ENCODE assay signal across 25 cellular contexts in genomic region chr1:6243993-6244392, GRCh38. TPM values are rescaled to one million over a fixed set of nuclear protein-coding genes. Genes with fewer than 3 reads are reported as not detected.
DNase-seq lines count a peak whose midpoint lies in the region; TF ChIP-seq lines count a peak whose summit lies in the region.
"Had no signal": no experiment of that assay in that cellular context is flagged by ENCODE, and none has a peak within 500 bp of the region (broad histone marks: within the 10 kb centered on the region; RNA-seq: fewer than 3 reads in every experiment).

Gene HES3, plus strand, starts transcription at chr1:6244179. Its CDS starts 187 bp downstream, at chr1:6244366.

- H4K91ac ChIP-seq in neuronal stem cell (ENCODE audit: low read depth, low read length, poor library complexity), result no peak within 1 kb of the TSS

- H3K4me1 ChIP-seq in ES-I3 (ENCODE audit: insufficient read depth, low read length), result peaks cover 16% of the 10 kb centered on the region
- H3K4me1 ChIP-seq in OCI-LY3 (ENCODE audit: low read length), result peaks cover 4% of the 10 kb centered on the region; the same call in 1 of the 2 replicates
- H3K4me1 ChIP-seq in neuronal stem cell (ENCODE audit: control insufficient read depth in 2 of 2, insufficient read depth in 1 of 2, low read depth in 1 of 2, low read length in 2 of 2), result peaks cover 38 to 52% of the 10 kb centered on the region in 2 donors
- H3K4me1 ChIP-seq in testis, result peaks cover 3% of the 10 kb centered on the region

- no peak within 1 kb of the TSS for H3K27ac ChIP-seq in OCI-LY3 (ENCODE audit: low read length)
- no peak within 1 kb of the TSS for H3K27ac ChIP-seq in neuronal stem cell (replicated peaks; ENCODE audit: low read length)
- no peak within 1 kb of the TSS for H3K27ac ChIP-seq in testis
- H3K27ac ChIP-seq: colonic mucosa, hepatocyte, sigmoid colon, SK-N-MC, thyroid gland had no signal

- peak within 1 kb of the TSS; percentile 92 for H3K14ac ChIP-seq in neuronal stem cell (ENCODE audit: low read length)

- H3K4me3 ChIP-seq in OCI-LY3 (ENCODE audit: low read length) (peak within 1 kb of the TSS; percentile 77; the same call in 1 of the 2 replicates), neuronal stem cell (ENCODE audit: low read length in 2 of 2) (peak within 1 kb of the TSS in 1 of 2 donors; percentile 45), testis (peak within 1 kb of the TSS in 1 of 2 donors; percentile 17)
- H3K4me3 ChIP-seq: hepatocyte, thyroid gland had no signal

- TF ChIP-seq CTCF in OCI-LY3 (IDR thresholded peaks at IDR 0.05; ENCODE audit: low read depth, low read length) (no peak), glutamatergic neuron (IDR thresholded peaks at IDR 0.05; ENCODE audit: partially characterized antibody, unreplicated experiment) (no peak), testis (IDR thresholded peaks at IDR 0.05) (no peak)

- H3K27me3 ChIP-seq in OCI-LY3 (ENCODE audit: low read depth, low read length) (no peaks in the 10 kb centered on the region), neuronal stem cell (ENCODE audit: control insufficient read depth in 3 of 3, insufficient read depth in 3 of 3, low read depth in 1 of 3, low read length in 3 of 3) (peaks cover 15 to 50% (median 20%) of the 10 kb centered on the region in 3 experiments), testis (no peaks in the 10 kb centered on the region)

- peak within 1 kb of the TSS; percentile 32 for H2BK12ac ChIP-seq in neuronal stem cell (ENCODE audit: low read length)

- peak within 1 kb of the TSS; percentile 43 for H3K27ac Mint-ChIP-seq in glutamatergic neuron (ENCODE audit: unreplicated experiment)
- H3K27ac Mint-ChIP-seq: activated CD4-positive, alpha-beta T cell treated with anti-CD3 and anti-CD28 coated beads, Interleukin-2, amount 10 ng/mL, durations not matched to agents 7 days and 5 days had no signal

- H4K8ac ChIP-seq in neuronal stem cell (ENCODE audit: low read depth, low read length), result no peak within 1 kb of the TSS

- peak within 1 kb of the TSS; percentile 51 for H2BK15ac ChIP-seq in neuronal stem cell (ENCODE audit: low read length)

- H3K79me2 ChIP-seq in OCI-LY3 (ENCODE audit: low read length), result no peaks in the 10 kb centered on the region
- H3K79me2 ChIP-seq: hepatocyte had no signal

- H3K4me2 ChIP-seq in OCI-LY3 (ENCODE audit: low read length) (peak within 1 kb of the TSS; percentile 73), neuronal stem cell (ENCODE audit: insufficient read depth, low read length, poor library complexity, severe bottlenecking) (peak within 1 kb of the TSS; percentile 14)

- intact Hi-C loops in testis (cut with DNase I; ENCODE audit: low total_unique reads), result loop anchor here (10.0 kb wide), 2 partner anchors 161 to 189 kb away; no protein-coding TSS in a partner anchor

- H4K20me1 ChIP-seq in OCI-LY3 (ENCODE audit: insufficient read depth, low read length), result no peaks in the 10 kb centered on the region

- no CpG with 5 or more reads among the region's 16 CpGs for WGBS in neuronal stem cell (ENCODE audit: extremely low coverage in 2 of 2, insufficient read length in 2 of 2, insufficient replicate concordance in 1 of 2), 2 donors
- WGBS in testis, 2 donors, result 13 to 22% methylated on average over 8 to 16 of the region's 16 CpGs

- peak within 1 kb of the TSS; percentile 85 for H3K23ac ChIP-seq in neuronal stem cell (ENCODE audit: low read depth, low read length, poor library complexity)

- no peak within 1 kb of the TSS for H2AFZ ChIP-seq in OCI-LY3 (ENCODE audit: low read depth, low read length)
- no peak within 1 kb of the TSS for H2AFZ ChIP-seq in neuronal stem cell (ENCODE audit: low read length)
- H2AFZ ChIP-seq: hepatocyte had no signal

- peaks cover 8% of the 10 kb centered on the region for H3K4me1 Mint-ChIP-seq in glutamatergic neuron (ENCODE audit: low read depth, unreplicated experiment)

- H3K4ac ChIP-seq in neuronal stem cell (ENCODE audit: low read length), result no peak within 1 kb of the TSS

- no peaks in the 10 kb centered on the region for H3K79me1 ChIP-seq in neuronal stem cell (ENCODE audit: low read depth, low read length)

- peaks cover 18% of the 10 kb centered on the region for H3K27me3 Mint-ChIP-seq in glutamatergic neuron (ENCODE audit: unreplicated experiment)

- peak within 1 kb of the TSS; percentile 92 for H2AK5ac ChIP-seq in neuronal stem cell (ENCODE audit: low read depth, low read length)

- H3K36me3 Mint-ChIP-seq in glutamatergic neuron (ENCODE audit: unreplicated experiment), result no peaks in the 10 kb centered on the region

- H3K9ac ChIP-seq in ES-I3 (ENCODE audit: low read depth, low read length) (peak within 1 kb of the TSS; percentile 34; the same call in 1 of the 2 replicates), OCI-LY3 (ENCODE audit: low read length) (no peak within 1 kb of the TSS), neuronal stem cell (ENCODE audit: low read depth, low read length, poor library complexity) (no peak within 1 kb of the TSS)

- H3K18ac ChIP-seq in neuronal stem cell (ENCODE audit: low read length), result peak within 1 kb of the TSS; percentile 32

- DNase-seq in glutamatergic neuron, result no peak
- no peak for DNase-seq in neuronal stem cell (ENCODE audit: low spot score)
- DNase-seq in testis, result no peak
- DNase-seq in activated CD4-positive, alpha-beta T cell treated with anti-CD3 and anti-CD28 coated beads, Interleukin-2, amount 50 U/mL, for 48 hours, result no peak
- no peak for DNase-seq in midbrain (lab: John Stamatoyannopoulos, UW)
- DNase-seq: activated CD4-positive, alpha-beta T cell treated with anti-CD3 and anti-CD28 coated beads, Interleukin-2, amount 10 ng/mL, durations not matched to agents 7 days and 5 days; activated CD8-positive, alpha-beta memory T cell treated with anti-CD3 and anti-CD28 coated beads, Interleukin-2, amount 50 U/mL, for 48 hours; activated effector memory CD4-positive, alpha-beta T cell treated with anti-CD3 and anti-CD28 coated beads, Interleukin-2, amount 50 U/mL, for 16 hours; colonic mucosa; Kasumi-1; left cardiac atrium; mesenchymal stem cell; naive thymus-derived CD4-positive, alpha-beta T cell; NCI-H2029 treated with DMSO at 0.1 percent for 48 hours; sigmoid colon; thyroid gland had no signal

- TF ChIP-seq POLR2A in testis (IDR thresholded peaks at IDR 0.05), result no peak

- peak within 1 kb of the TSS; percentile 59 for H3K4me3 Mint-ChIP-seq in glutamatergic neuron (ENCODE audit: unreplicated experiment)
- H3K4me3 Mint-ChIP-seq: activated CD4-positive, alpha-beta T cell treated with anti-CD3 and anti-CD28 coated beads, Interleukin-2, amount 10 ng/mL, durations not matched to agents 7 days and 5 days had no signal

- H2BK5ac ChIP-seq in neuronal stem cell (ENCODE audit: low read length), result peak within 1 kb of the TSS; percentile 88

- H3K9me3 Mint-ChIP-seq in glutamatergic neuron (ENCODE audit: unreplicated experiment), result peaks cover 14% of the 10 kb centered on the region
- H3K9me3 Mint-ChIP-seq: activated CD4-positive, alpha-beta T cell treated with anti-CD3 and anti-CD28 coated beads, Interleukin-2, amount 10 ng/mL, durations not matched to agents 7 days and 5 days; naive thymus-derived CD4-positive, alpha-beta T cell had no signal

- H3K36me3 ChIP-seq in ES-I3 (ENCODE audit: insufficient read depth, low read length), result no peaks in the 10 kb centered on the region
- H3K36me3 ChIP-seq in OCI-LY3 (replicated peaks; ENCODE audit: low read depth, low read length), result no peaks in the 10 kb centered on the region
- no peaks in the 10 kb centered on the region for H3K36me3 ChIP-seq in neuronal stem cell (replicated peaks in 1 of 2; ENCODE audit: control insufficient read depth in 2 of 2, insufficient read depth in 2 of 2, low read length in 2 of 2)
- H3K36me3 ChIP-seq in testis (ENCODE audit: low read depth, missing control alignments), result no peaks in the 10 kb centered on the region
- H3K36me3 ChIP-seq: colonic mucosa, HAP-1, sigmoid colon, thyroid gland had no signal

- H2BK120ac ChIP-seq in neuronal stem cell (ENCODE audit: low read depth, low read length), result no peak within 1 kb of the TSS

- H3K9me3 ChIP-seq in ES-I3 (ENCODE audit: control insufficient read depth, insufficient read depth, low read length) (no peaks in the 10 kb centered on the region), OCI-LY3 (ENCODE audit: insufficient read depth, low read length) (no peaks in the 10 kb centered on the region), neuronal stem cell (replicated peaks in 1 of 2; ENCODE audit: control insufficient read depth in 2 of 2, insufficient read depth in 1 of 2, low read depth in 1 of 2, low read length in 2 of 2) (no peaks in the 10 kb centered on the region), testis (no peaks in the 10 kb centered on the region)
- H3K9me3 ChIP-seq: colonic mucosa, HAP-1, sigmoid colon, thyroid gland had no signal

RNA-seq across cellular contexts. Expression of gene HES3, which starts in this region (rescaled TPM):
- 0.66 TPM for total RNA-seq in glutamatergic neuron (ENCODE audit: unreplicated experiment)
- polyA plus RNA-seq in neuronal stem cell (2013, experiment 1 of 2), result 0.08 TPM
- polyA plus RNA-seq in neuronal stem cell (2013, experiment 2 of 2), result 0.15 TPM
- not detected for total RNA-seq in testis
- not detected for polyA plus RNA-seq in testis (ENCODE audit: insufficient read depth, low read depth, low replicate concordance)
- total RNA-seq: activated CD4-positive, alpha-beta T cell treated with anti-CD3 and anti-CD28 coated beads, Interleukin-2, amount 10 ng/mL, durations not matched to agents 7 days and 5 days; colonic mucosa; hepatocyte; HT1080; left cardiac atrium; naive thymus-derived CD4-positive, alpha-beta T cell; NCI-H460; posterior vena cava; RPMI7951; sigmoid colon; thyroid gland had no signal
- polyA plus RNA-seq: hepatocyte; naive thymus-derived CD4-positive, alpha-beta T cell; sigmoid colon had no signal
